In the genomic region with DNA sequence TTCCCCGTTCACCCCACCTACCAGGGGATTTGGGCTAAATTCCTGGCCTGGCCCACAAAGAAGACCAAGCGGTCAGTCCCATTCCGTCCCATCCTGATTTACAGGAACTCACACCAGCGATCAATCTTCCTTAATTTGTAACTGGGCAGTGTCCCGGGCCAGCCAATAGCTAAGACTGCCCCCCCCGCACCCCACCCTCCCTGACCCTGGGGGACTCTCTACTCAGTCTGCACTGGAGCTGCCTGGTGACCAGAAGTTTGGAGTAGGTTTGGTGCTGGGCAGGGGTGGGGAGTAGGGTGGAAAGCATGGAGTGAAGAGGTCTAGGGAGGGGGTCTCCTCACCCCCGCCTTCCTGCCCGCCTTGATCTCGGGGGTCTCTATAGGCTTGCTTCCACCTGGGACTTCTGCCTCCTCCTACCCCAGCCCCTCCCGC, we compare ENCODE assay signal across 8 cellular contexts.
DNase-seq lines count a peak whose midpoint lies in the region; ATAC-seq lines count a peak whose summit lies in the region.

A gene (plus strand): TSS at position 225 of the 432 bp plus-strand sequence. CDS start 586 bp downstream, outside the sequence.

- H3K4me1 Mint-ChIP-seq in stimulated activated naive CD8-positive, alpha-beta T cell treated with anti-CD3 and anti-CD28 coated beads, Interleukin-15, amount 100 ng/mL, for 72 hours = peaks cover 5% of the 10 kb centered on the region

- H3K4me3 Mint-ChIP-seq in stimulated activated naive CD8-positive, alpha-beta T cell treated with anti-CD3 and anti-CD28 coated beads, Interleukin-15, amount 100 ng/mL, for 72 hours = peak within 1 kb of the TSS in 1 of 2 donors; percentile 15

- H3K9me3 Mint-ChIP-seq in stimulated activated naive CD8-positive, alpha-beta T cell treated with anti-CD3 and anti-CD28 coated beads, Interleukin-15, amount 100 ng/mL, for 72 hours = no peaks in the 10 kb centered on the region

- peaks cover 38% of the 10 kb centered on the region for H3K4me1 ChIP-seq in neuron (ENCODE audit: insufficient read depth, low read length)

- peak within 1 kb of the TSS; percentile 49 for H3K4me3 ChIP-seq in neuron (ENCODE audit: low read length)

- no peak within 1 kb of the TSS for H3K27ac Mint-ChIP-seq in stimulated activated naive CD8-positive, alpha-beta T cell treated with anti-CD3 and anti-CD28 coated beads, Interleukin-15, amount 100 ng/mL, for 72 hours

- no peaks in the 10 kb centered on the region for H3K27me3 ChIP-seq in neuron (ENCODE audit: insufficient read depth, low read length)

- peak; percentile 44 for ATAC-seq in stimulated activated naive CD8-positive, alpha-beta T cell treated with anti-CD3 and anti-CD28 coated beads, Interleukin-15, amount 100 ng/mL, for 72 hours
- no peak for ATAC-seq in stimulated activated naive CD8-positive, alpha-beta T cell treated with anti-CD3 and anti-CD28 coated beads, Interleukin-15, Interleukin-2, amounts not matched to agents 100 U/mL and 50 U/mL, for 24 hours
- ATAC-seq in HG02870 (IDR thresholded peaks at IDR 0.05; ENCODE audit: unreplicated experiment) (no peak), HG03378 (IDR thresholded peaks at IDR 0.05; ENCODE audit: unreplicated experiment) (no peak)

- peaks cover 3% of the 10 kb centered on the region for H3K36me3 ChIP-seq in neuron (ENCODE audit: insufficient read depth, low read length)

- H2AFZ ChIP-seq in neuron (ENCODE audit: low read depth, low read length) = no peak within 1 kb of the TSS

- H3K27me3 Mint-ChIP-seq in stimulated activated naive CD8-positive, alpha-beta T cell treated with anti-CD3 and anti-CD28 coated beads, Interleukin-15, amount 100 ng/mL, for 72 hours = peaks cover 66% of the 10 kb centered on the region

- DNase-seq in stimulated activated naive CD8-positive, alpha-beta T cell treated with anti-CD3 and anti-CD28 coated beads, Interleukin-15, amount 100 ng/mL, for 72 hours = no peak
- DNase-seq in stimulated activated naive CD8-positive, alpha-beta T cell treated with anti-CD3 and anti-CD28 coated beads, Interleukin-15, Interleukin-2, amounts not matched to agents 100 U/mL and 50 U/mL, for 24 hours = no peak
- DNase-seq in globus pallidus (ENCODE audit: low spot score) (peak; percentile 15), NCI-H146 (lab: John Stamatoyannopoulos, UW) (no peak), LoVo (ENCODE audit: low spot score) (no peak)

- no peaks in the 10 kb centered on the region for H3K9me3 ChIP-seq in neuron (ENCODE audit: low read length)
